In genomic region chr16:81095653-81095952, GRCh38 we compare ENCODE assay signal across 8 cellular contexts. TPM values are rescaled to one million over a fixed set of nuclear protein-coding genes. Genes with fewer than 3 reads are reported as not detected.
DNase-seq lines count a peak whose midpoint lies in the region; ATAC-seq and TF ChIP-seq lines count a peak whose summit lies in the region.

No MANE protein-coding gene starts in this region.

- H3K27ac ChIP-seq in layer of hippocampus (ENCODE audit: low read depth, low read length) (peak overlapping the region; percentile 65), tibial artery (peak overlapping the region; percentile 82 to 84)

- intact Hi-C loops in Calu3 (cut with micrococcal nuclease; ENCODE audit: unreplicated experiment): loop anchor here (5.0 kb wide), 2 partner anchors 47 to 97 kb away; no protein-coding TSS in a partner anchor
- intact Hi-C loops in activated T-helper 1 cell treated with anti-CD3 and anti-CD28 coated beads, Interleukin-12 subunit alpha, Interleukin-12 subunit beta, Interleukin-2, Interleukin-4 antibody, amounts not matched to agents 30 ng/mL and 10 ng/mL and 1 ng/mL, durations not matched to agents 14 hours and 24 hours and 36 hours (cut with micrococcal nuclease): loop anchor here (5.0 kb wide), 1 partner anchor 537 kb away; no protein-coding TSS in a partner anchor
- intact Hi-C loops in tibial artery (cut with DNase I; ENCODE audit: low total_unique reads): loop anchor here (5.0 to 10.0 kb wide), 2 partner anchors 82 to 219 kb away; partner anchors contain the start of gene GAN

- H3K27me3 ChIP-seq in layer of hippocampus (ENCODE audit: control insufficient read depth, insufficient read depth, low read length) (no peaks in the 10 kb centered on the region), tibial artery (no peaks in the 10 kb centered on the region)

- TF ChIP-seq CTCF in Calu3 (IDR thresholded peaks at IDR 0.05; ENCODE audit: unreplicated experiment) (no peak), tibial artery (IDR thresholded peaks at IDR 0.05) (no peak)

- peaks cover 3% of the 10 kb centered on the region for H3K9me3 Mint-ChIP-seq in Calu3 (ENCODE audit: low read depth, unreplicated experiment)
- peaks cover 4% of the 10 kb centered on the region for H3K9me3 Mint-ChIP-seq in activated T-helper 1 cell treated with anti-CD3 and anti-CD28 coated beads, Interleukin-12 subunit alpha, Interleukin-12 subunit beta, Interleukin-2, Interleukin-4 antibody, amounts not matched to agents 30 ng/mL and 10 ng/mL and 1 ng/mL, durations not matched to agents 14 hours and 24 hours and 36 hours

- no TSS peak for BruUV-seq in Calu3 (replicated peaks; lab: Mats Ljungman, UMichigan)

- no peak for DNase-seq in Calu3
- DNase-seq in activated T-helper 1 cell treated with anti-CD3 and anti-CD28 coated beads, Interleukin-12 subunit alpha, Interleukin-12 subunit beta, Interleukin-2, Interleukin-4 antibody, amounts not matched to agents 30 ng/mL and 10 ng/mL and 1 ng/mL, durations not matched to agents 14 hours and 24 hours and 36 hours (ENCODE audit: low spot score): no peak
- DNase-seq in tibial artery: no peak
- DNase-seq in stimulated activated CD4-positive, alpha-beta T cell treated with anti-CD3 and anti-CD28 coated beads, Interleukin-12 subunit alpha, Interleukin-12 subunit beta, amount 100 ng/mL, for 4 hours: no peak
- no peak for DNase-seq in GM19240 (ENCODE audit: insufficient read length, low spot score)
- DNase-seq in HuH-7.5 (ENCODE audit: low spot score): no peak

- peaks cover 0 to 13% (median 3%) of the 10 kb centered on the region in 4 donors for H3K4me1 ChIP-seq in tibial artery

- H3K4me1 Mint-ChIP-seq in Calu3 (ENCODE audit: low read depth, unreplicated experiment): peaks cover 35% of the 10 kb centered on the region
- peaks cover 6% of the 10 kb centered on the region for H3K4me1 Mint-ChIP-seq in activated T-helper 1 cell treated with anti-CD3 and anti-CD28 coated beads, Interleukin-12 subunit alpha, Interleukin-12 subunit beta, Interleukin-2, Interleukin-4 antibody, amounts not matched to agents 30 ng/mL and 10 ng/mL and 1 ng/mL, durations not matched to agents 14 hours and 24 hours and 36 hours (ENCODE audit: low read depth)

- CTCF ChIA-PET in Calu3 (lab: Charles Lee): no interaction called here

- peak overlapping the region; percentile 70 for H3K4me3 Mint-ChIP-seq in Calu3 (ENCODE audit: low read depth, unreplicated experiment)
- peak overlapping the region; percentile 81 for H3K4me3 Mint-ChIP-seq in activated T-helper 1 cell treated with anti-CD3 and anti-CD28 coated beads, Interleukin-12 subunit alpha, Interleukin-12 subunit beta, Interleukin-2, Interleukin-4 antibody, amounts not matched to agents 30 ng/mL and 10 ng/mL and 1 ng/mL, durations not matched to agents 14 hours and 24 hours and 36 hours

- no peaks in the 10 kb centered on the region for H3K27me3 Mint-ChIP-seq in Calu3 (ENCODE audit: unreplicated experiment)
- peaks cover 3% of the 10 kb centered on the region for H3K27me3 Mint-ChIP-seq in activated T-helper 1 cell treated with anti-CD3 and anti-CD28 coated beads, Interleukin-12 subunit alpha, Interleukin-12 subunit beta, Interleukin-2, Interleukin-4 antibody, amounts not matched to agents 30 ng/mL and 10 ng/mL and 1 ng/mL, durations not matched to agents 14 hours and 24 hours and 36 hours (ENCODE audit: insufficient read depth)

- H3K4me3 ChIP-seq in tibial artery: peak overlapping the region; percentile 69 to 94

- H3K27ac Mint-ChIP-seq in Calu3 (ENCODE audit: unreplicated experiment): no peak overlapping the region
- no peak overlapping the region for H3K27ac Mint-ChIP-seq in activated T-helper 1 cell treated with anti-CD3 and anti-CD28 coated beads, Interleukin-12 subunit alpha, Interleukin-12 subunit beta, Interleukin-2, Interleukin-4 antibody, amounts not matched to agents 30 ng/mL and 10 ng/mL and 1 ng/mL, durations not matched to agents 14 hours and 24 hours and 36 hours

- no peaks in the 10 kb centered on the region for H3K9me3 ChIP-seq in tibial artery

- H3K36me3 Mint-ChIP-seq in Calu3 (ENCODE audit: insufficient read depth, unreplicated experiment): peaks cover 50% of the 10 kb centered on the region
- H3K36me3 Mint-ChIP-seq in activated T-helper 1 cell treated with anti-CD3 and anti-CD28 coated beads, Interleukin-12 subunit alpha, Interleukin-12 subunit beta, Interleukin-2, Interleukin-4 antibody, amounts not matched to agents 30 ng/mL and 10 ng/mL and 1 ng/mL, durations not matched to agents 14 hours and 24 hours and 36 hours (ENCODE audit: low read depth): no peaks in the 10 kb centered on the region

- H3K36me3 ChIP-seq in tibial artery: peaks cover 0 to 4% (median 0%) of the 10 kb centered on the region in 3 donors

- peak; percentile 4 for ATAC-seq in HG02840 (IDR thresholded peaks at IDR 0.05; ENCODE audit: low FRiP score, unreplicated experiment)

RNA-seq across cellular contexts. Expression of gene GCSH, which starts 0.6 kb away (rescaled TPM):
- total RNA-seq in Calu3 (2022): 85.2 and 109 TPM in 2 replicates
- total RNA-seq in activated T-helper 1 cell treated with anti-CD3 and anti-CD28 coated beads, Interleukin-12 subunit alpha, Interleukin-12 subunit beta, Interleukin-2, Interleukin-4 antibody, amounts not matched to agents 30 ng/mL and 10 ng/mL and 1 ng/mL, durations not matched to agents 14 hours and 24 hours and 36 hours: 16.5 and 19.1 TPM in 2 replicates

RNA-seq across cellular contexts. Expression of gene C16orf46, which starts 18.6 kb away (rescaled TPM):
- 2.2 TPM in 1 of 2 replicates, not detected in the other for total RNA-seq in Calu3 (2022)
- 0.32 and 0.41 TPM in 2 replicates for total RNA-seq in activated T-helper 1 cell treated with anti-CD3 and anti-CD28 coated beads, Interleukin-12 subunit alpha, Interleukin-12 subunit beta, Interleukin-2, Interleukin-4 antibody, amounts not matched to agents 30 ng/mL and 10 ng/mL and 1 ng/mL, durations not matched to agents 14 hours and 24 hours and 36 hours

RNA-seq across cellular contexts. Expression of gene ATMIN, which starts 60.0 kb away (rescaled TPM):
- total RNA-seq in Calu3 (2022): 61.3 and 64.3 TPM in 2 replicates
- 31.2 and 32.3 TPM in 2 replicates for total RNA-seq in activated T-helper 1 cell treated with anti-CD3 and anti-CD28 coated beads, Interleukin-12 subunit alpha, Interleukin-12 subunit beta, Interleukin-2, Interleukin-4 antibody, amounts not matched to agents 30 ng/mL and 10 ng/mL and 1 ng/mL, durations not matched to agents 14 hours and 24 hours and 36 hours
